ENCODE assay signal across 8 cellular contexts in the genomic region with DNA sequence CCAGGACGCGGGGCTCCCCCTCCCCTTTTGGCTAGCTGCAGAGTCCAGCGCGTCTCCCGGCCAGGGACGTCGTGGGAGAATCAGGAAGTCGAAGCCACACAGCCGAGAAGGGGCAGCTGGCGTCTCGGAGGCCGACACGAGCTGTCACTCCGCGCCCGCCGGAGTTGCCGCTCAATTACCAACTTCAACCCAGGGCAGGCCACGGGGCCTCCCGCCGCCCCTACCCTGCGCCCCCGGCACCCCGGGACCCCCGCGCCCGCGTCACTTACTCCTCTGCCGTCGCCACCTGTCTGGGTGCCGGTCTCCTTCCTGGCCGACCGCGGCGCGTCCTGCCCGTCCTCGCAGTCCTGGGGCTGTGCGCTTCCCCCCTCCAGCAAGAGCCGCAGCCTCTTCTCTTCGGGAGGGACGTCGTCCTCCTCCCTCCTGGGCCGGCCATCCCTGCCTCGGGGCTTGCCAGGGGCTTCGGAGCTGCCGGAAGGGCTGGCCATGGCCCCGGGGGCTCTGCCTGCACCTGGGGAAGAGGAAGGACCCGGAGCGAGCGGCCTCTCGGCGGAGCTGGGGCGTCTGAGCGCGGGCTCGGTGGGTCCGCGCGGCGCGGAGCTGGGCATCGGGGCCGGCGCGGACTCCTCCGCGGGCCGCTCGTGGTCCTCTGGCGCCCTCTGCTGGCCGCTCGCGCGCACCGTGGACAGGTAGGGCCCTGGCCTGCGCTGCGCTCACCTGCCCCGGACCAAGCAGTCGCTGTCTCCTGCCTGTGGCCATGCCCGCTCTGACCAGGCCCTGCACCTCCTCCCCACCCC.
DNase-seq lines count a peak whose midpoint lies in the region; ATAC-seq and TF ChIP-seq lines count a peak whose summit lies in the region.
"Not testable (repeated sequence)": the region's sequence is repeated elsewhere in the genome, so short reads cannot be mapped to it uniquely, and the experiment has no call there.

No MANE protein-coding gene starts in this region.

- not testable (repeated sequence) for DNase-seq in BJ (ENCODE audit: low read depth)
- DNase-seq in H4 (ENCODE audit: low spot score) (peak; percentile 23), NCI-H526 treated with DMSO at 0.1 percent for 48 hours (lab: John Stamatoyannopoulos, UW) (peak; percentile 7), body of pancreas (peak; percentile 80 to 90 (median 87)), heart right ventricle (peak; percentile 12 to 15), nephron progenitor cell (peak; percentile 94)
- peak; percentile 2 to 72 for DNase-seq in activated CD4-positive, alpha-beta T cell treated with anti-CD3 and anti-CD28 coated beads for 4 hours
- peak; percentile 57 for DNase-seq in stimulated activated CD8-positive, alpha-beta memory T cell treated with anti-CD3 and anti-CD28 coated beads, Interleukin-15, amount 100 ng/mL, for 24 hours (ENCODE audit: low read depth)

- H3K9me3 Mint-ChIP-seq in nephron progenitor cell: not testable (repeated sequence)

- CTCF ChIA-PET in BJ (lab: Yijun Ruan, JAX): interaction anchor here (0.6 to 1.9 kb wide), 22 partner anchors 12 to 1485 kb away, joined by 3 to 16 read pairs (median 3); partner anchors contain the start of gene LRRC23

- peak in 1 of 3 donors; percentile 5 for TF ChIP-seq POLR2A in body of pancreas (IDR thresholded peaks at IDR 0.05)

- H3K27me3 ChIP-seq in BJ (ENCODE audit: control insufficient read depth, insufficient read depth, low read length); body of pancreas: not testable (repeated sequence)
- peaks cover 0 to 29% (median 10%) of the 10 kb centered on the region in 7 donors for H3K27me3 ChIP-seq in heart right ventricle

- not testable (repeated sequence) for H3K27ac Mint-ChIP-seq in nephron progenitor cell

- H3K4me1 ChIP-seq in body of pancreas, heart right ventricle: not testable (repeated sequence)

- H3K4me3 ChIP-seq in BJ (ENCODE audit: low read depth, low read length) (peak overlapping the region; percentile 48), body of pancreas (peak overlapping the region in 1 of 2 donors; percentile 65), heart right ventricle (peak overlapping the region; percentile 16 to 53 (median 40))

- peaks cover 65% of the 10 kb centered on the region for H3K27me3 Mint-ChIP-seq in nephron progenitor cell (ENCODE audit: low read depth, poor library complexity)

- not testable (repeated sequence) for H3K36me3 Mint-ChIP-seq in nephron progenitor cell (ENCODE audit: low read depth)

- TF ChIP-seq CTCF in BJ (IDR thresholded peaks at IDR 0.05; ENCODE audit: insufficient read depth, low read depth, low read length) (peak; percentile 63), body of pancreas (IDR thresholded peaks at IDR 0.05) (peak; percentile 40 to 95 (median 65)), heart right ventricle (IDR thresholded peaks at IDR 0.05) (peak in 7 of 9 donors; percentile 15 to 80 (median 69)), nephron progenitor cell (IDR thresholded peaks at IDR 0.05) (peak; percentile 76)

- peak; percentile 89 for ATAC-seq in body of pancreas
- ATAC-seq in heart right ventricle: not testable (repeated sequence)

- POLR2A ChIA-PET in BJ (lab: Charles Lee): not testable (repeated sequence)

- H3K4me3 Mint-ChIP-seq in nephron progenitor cell: peak overlapping the region; percentile 74

- not testable (repeated sequence) for H3K36me3 ChIP-seq in BJ (ENCODE audit: control insufficient read depth, insufficient read depth, low read length); body of pancreas (replicated peaks in 1 of 2; ENCODE audit: insufficient read depth in 1 of 2, low read depth in 2 of 2); heart right ventricle

- WGBS in body of pancreas, 2 donors: 0% methylated on average over 5 to 53 of the region's 81 CpGs
- 0 to 1% methylated on average over 77 to 81 of the region's 81 CpGs for WGBS in heart right ventricle, 2 donors

- not testable (repeated sequence) for H3K9me3 ChIP-seq in body of pancreas, heart right ventricle

- peak overlapping the region in 3 of 4 donors; percentile 40 to 63 (median 48) for H3K27ac ChIP-seq in body of pancreas
- not testable (repeated sequence) for H3K27ac ChIP-seq in heart right ventricle

- intact Hi-C loops in body of pancreas (cut with DNase I): not testable (repeated sequence)
- intact Hi-C loops in heart right ventricle (cut with DNase I): loop anchor here in 2 of 10 donors (5.0 kb wide), 2 partner anchors 278 to 283 kb away; no protein-coding TSS in a partner anchor

- not testable (repeated sequence) for H3K4me1 Mint-ChIP-seq in nephron progenitor cell
